ENCODE assay signal across 22 cellular contexts in genomic region chr1:114209971-114210370, GRCh38. TPM values are rescaled to one million over a fixed set of nuclear protein-coding genes. Genes with fewer than 3 reads are reported as not detected.
"Had no signal": no experiment of that assay in that cellular context is flagged by ENCODE, and none has a peak within 500 bp of the region (broad histone marks: within the 10 kb centered on the region; RNA-seq: fewer than 3 reads in every experiment).

No MANE protein-coding gene starts in this region.

- H3K27me3 ChIP-seq: hepatocyte, right lobe of liver, upper lobe of left lung, vagina had no signal

- H3K4me1 ChIP-seq: parathyroid adenoma, psoas muscle, right lobe of liver, tibial artery, upper lobe of left lung, vagina had no signal

- H3K79me2 ChIP-seq: hepatocyte, parathyroid adenoma had no signal

- DNase-seq: effector CD8-positive, alpha-beta T cell; foreskin melanocyte; head of caudate nucleus; kidney; left cardiac atrium; left ventricle myocardium superior; mesenchymal stem cell; midbrain; occipital lobe; psoas muscle; retina; right lobe of liver; stimulated activated CD4-positive, alpha-beta T cell treated with anti-CD3 and anti-CD28 coated beads, Interleukin-4, amount 100 ng/mL, for 1 hour; tibial artery; upper lobe of left lung had no signal

- H3K36me3 ChIP-seq: right lobe of liver, tibial artery, upper lobe of left lung, vagina had no signal

- ATAC-seq: left cardiac atrium; left ventricle myocardium superior; natural killer cell treated with Interleukin-12 subunit alpha and Interleukin-12 subunit beta and Interleukin-15 and Interleukin-18, amount 100 ng/mL, for 72 hours; right lobe of liver; stimulated activated memory B cell treated with anti-CD40 and anti-IgM and Interleukin-4, amounts not matched to agents 10 μg/mL and 1 μg/mL and 100 μg/mL, for 72 hours had no signal

- H3K27ac ChIP-seq: dorsolateral prefrontal cortex, hepatocyte, parathyroid adenoma, psoas muscle, right lobe of liver, tibial artery, upper lobe of left lung, vagina had no signal

- H3K4me2 ChIP-seq: hepatocyte had no signal

- H3K9me3 ChIP-seq: psoas muscle, right lobe of liver, tibial artery, upper lobe of left lung, vagina had no signal

- H2AFZ ChIP-seq: hepatocyte, parathyroid adenoma had no signal

- H3K4me3 ChIP-seq: dorsolateral prefrontal cortex, hepatocyte, lung, psoas muscle, right lobe of liver, tibial artery, upper lobe of left lung, vagina had no signal

RNA-seq across cellular contexts. Expression of gene SYT6, which starts 56.3 kb away (rescaled TPM):
- total RNA-seq: left cardiac atrium; left ventricle myocardium superior; natural killer cell treated with Interleukin-12 subunit alpha and Interleukin-12 subunit beta and Interleukin-15 and Interleukin-18, amount 100 ng/mL, for 72 hours; right lobe of liver; vagina had no signal
